In the genomic region with DNA sequence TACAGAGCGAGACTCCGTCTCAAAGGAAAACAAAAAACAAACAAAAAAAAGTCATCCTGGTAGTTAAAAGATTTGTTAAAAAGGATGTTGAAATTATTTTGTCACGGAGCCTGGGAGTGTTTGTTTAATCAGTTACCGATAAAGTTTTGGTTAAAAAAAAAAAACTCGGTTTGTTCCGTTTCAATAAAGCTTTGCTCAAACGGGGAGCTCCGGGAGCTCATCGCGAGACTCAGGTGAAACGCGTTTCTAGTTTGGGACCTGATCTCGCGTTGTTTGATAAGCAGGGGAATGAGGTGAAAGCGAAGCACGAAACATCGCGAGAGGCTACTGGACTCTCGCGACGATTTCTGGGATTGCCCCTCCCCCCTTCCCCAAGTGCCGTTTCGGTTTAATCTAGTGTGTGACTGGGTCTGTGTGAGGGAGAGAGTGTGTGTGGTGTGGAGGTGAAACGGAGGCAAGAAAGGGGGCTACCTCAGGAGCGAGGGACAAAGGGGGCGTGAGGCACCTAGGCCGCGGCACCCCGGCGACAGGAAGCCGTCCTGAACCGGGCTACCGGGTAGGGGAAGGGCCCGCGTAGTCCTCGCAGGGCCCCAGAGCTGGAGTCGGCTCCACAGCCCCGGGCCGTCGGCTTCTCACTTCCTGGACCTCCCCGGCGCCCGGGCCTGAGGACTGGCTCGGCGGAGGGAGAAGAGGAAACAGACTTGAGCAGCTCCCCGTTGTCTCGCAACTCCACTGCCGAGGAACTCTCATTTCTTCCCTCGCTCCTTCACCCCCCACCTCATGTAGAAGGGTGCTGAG, we compare ENCODE assay signal across 8 cellular contexts. TPM values are rescaled to one million over a fixed set of nuclear protein-coding genes. Genes with fewer than 3 reads are reported as not detected.
A peak's percentile ranks its signal among the peaks of the same experiment; 100 is the strongest.
DNase-seq lines count a peak whose midpoint lies in the region; ATAC-seq and TF ChIP-seq lines count a peak whose summit lies in the region.

Gene CDK12 (plus strand): TSS at position 374 of the 798 bp plus-strand sequence. CDS start 586 bp downstream, outside the sequence.

- TF ChIP-seq CTCF in BE2C (IDR thresholded peaks at IDR 0.05; ENCODE audit: low read depth, low read length) (no peak), coronary artery (IDR thresholded peaks at IDR 0.05) (no peak)

- peak within 1 kb of the TSS; percentile 97 to 98 for H3K27ac ChIP-seq in coronary artery

- no peaks in the 10 kb centered on the region for H3K9me3 ChIP-seq in BE2C

- no peaks in the 10 kb centered on the region for H3K4me1 ChIP-seq in BE2C

- H3K36me3 Mint-ChIP-seq in activated CD4-positive, alpha-beta T cell treated with anti-CD3 and anti-CD28 coated beads, Interleukin-2, amount 10 ng/mL, durations not matched to agents 7 days and 5 days (ENCODE audit: low read depth), result peaks cover 26% of the 10 kb centered on the region

- intact Hi-C loops in left colon (cut with DNase I, micrococcal nuclease), result no loop called here

- peak; percentile 74 for ATAC-seq in HG03469 (IDR thresholded peaks at IDR 0.05; ENCODE audit: unreplicated experiment)
- peak; percentile 88 for ATAC-seq in left colon

- peak within 1 kb of the TSS; percentile 87 for H3K4me3 ChIP-seq in BE2C (ENCODE audit: low read depth, low read length)
- H3K4me3 ChIP-seq in coronary artery, result peak within 1 kb of the TSS; percentile 97

- peaks cover 34% of the 10 kb centered on the region for H3K4me1 Mint-ChIP-seq in activated CD4-positive, alpha-beta T cell treated with anti-CD3 and anti-CD28 coated beads, Interleukin-2, amount 10 ng/mL, durations not matched to agents 7 days and 5 days

- DNase-seq in BE2C (peak; percentile 96), GM19240 (ENCODE audit: insufficient read length, low spot score) (peak; percentile 77), NCI-H69 (lab: John Stamatoyannopoulos, UW) (peak; percentile 100), coronary artery (ENCODE audit: low spot score) (peak; percentile 98), left colon (peak; percentile 94 to 98)
- DNase-seq in activated CD4-positive, alpha-beta T cell treated with anti-CD3 and anti-CD28 coated beads, Interleukin-2, amount 10 ng/mL, durations not matched to agents 7 days and 5 days, result peak; percentile 98
- DNase-seq in stimulated activated CD4-positive, alpha-beta T cell treated with anti-CD3 and anti-CD28 coated beads, Interleukin-1b, Interleukin-23, amount 100 ng/mL, for 48 hours, result peak; percentile 96

- POLR2A ChIA-PET in activated CD4-positive, alpha-beta T cell treated with anti-CD3 and anti-CD28 coated beads, Interleukin-2, amount 10 ng/mL, durations not matched to agents 7 days and 5 days (lab: Charles Lee), result interaction anchor here (0.6 to 1.8 kb wide), 5 partner anchors 9 to 560 kb away, joined by 3 to 10 read pairs (median 5); partner anchors contain the start of gene MED1

- H3K36me3 ChIP-seq in BE2C, result no peaks in the 10 kb centered on the region; the same call in 1 of the 2 replicates

- H3K27ac Mint-ChIP-seq in activated CD4-positive, alpha-beta T cell treated with anti-CD3 and anti-CD28 coated beads, Interleukin-2, amount 10 ng/mL, durations not matched to agents 7 days and 5 days, result peak within 1 kb of the TSS; percentile 95

- H3K27me3 ChIP-seq in BE2C, result no peaks in the 10 kb centered on the region

- no peaks in the 10 kb centered on the region for H3K9me3 Mint-ChIP-seq in activated CD4-positive, alpha-beta T cell treated with anti-CD3 and anti-CD28 coated beads, Interleukin-2, amount 10 ng/mL, durations not matched to agents 7 days and 5 days

- CTCF ChIA-PET in activated CD4-positive, alpha-beta T cell treated with anti-CD3 and anti-CD28 coated beads, Interleukin-2, amount 10 ng/mL, durations not matched to agents 7 days and 5 days (lab: Charles Lee), result interaction anchor here (0.6 to 2.8 kb wide), 9 partner anchors 8 to 643 kb away, joined by 3 to 12 read pairs (median 4); partner anchors contain the start of gene MED1

- H3K4me3 Mint-ChIP-seq in activated CD4-positive, alpha-beta T cell treated with anti-CD3 and anti-CD28 coated beads, Interleukin-2, amount 10 ng/mL, durations not matched to agents 7 days and 5 days, result peak within 1 kb of the TSS; percentile 86

- H3K27me3 Mint-ChIP-seq in activated CD4-positive, alpha-beta T cell treated with anti-CD3 and anti-CD28 coated beads, Interleukin-2, amount 10 ng/mL, durations not matched to agents 7 days and 5 days, result no peaks in the 10 kb centered on the region

RNA-seq across cellular contexts. Expression of gene CDK12, which starts in this region (rescaled TPM):
- 52.2 TPM for polyA plus RNA-seq in BE2C (2012; ENCODE audit: insufficient read depth, insufficient read length, low read depth)
- 100 to 1,000 TPM in 1 of 2 experiments, 10 to 100 TPM in 1; 89.9 to 100 TPM for total RNA-seq in activated CD4-positive, alpha-beta T cell treated with anti-CD3 and anti-CD28 coated beads, Interleukin-2, amount 10 ng/mL, durations not matched to agents 7 days and 5 days
- 10 to 100 TPM; 45.0 to 57.9 TPM for total RNA-seq in left colon

Comparison
In these comparisons a context has a peak if more than half of its experiments do, and no peak if none do; other contexts are left out.
1. Peak in every context shown above with its lines: DNase-seq, ATAC-seq, H3K4me3 ChIP-seq and H3K27ac ChIP-seq.